Comparison of ENCODE assay signal across 1 cellular context in the genomic region with DNA sequence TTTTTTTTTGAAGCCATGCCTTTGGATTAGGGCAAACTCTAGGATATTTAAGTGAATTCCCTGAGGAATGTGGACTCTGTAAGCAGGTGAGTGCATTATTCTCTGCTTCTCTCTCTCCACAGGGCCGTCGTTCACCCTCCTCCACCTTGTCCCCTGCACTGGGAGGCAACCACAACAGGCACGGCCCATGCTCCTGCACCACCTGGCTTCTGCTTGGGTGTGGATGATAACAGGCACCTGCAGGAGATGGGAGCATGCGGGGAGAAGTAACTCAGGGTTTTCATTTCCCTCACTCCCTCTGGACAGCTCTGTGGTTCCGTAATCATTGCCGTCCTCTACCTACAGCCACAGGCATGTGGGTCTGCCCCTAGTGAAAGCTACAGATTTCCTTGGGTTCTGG.
TF ChIP-seq lines count a peak whose summit lies in the region.

No MANE protein-coding gene starts in this region.

TF ChIP-seq in GM23338, 12 proteins besides CTCF, POLR2A, EP300 and RAD21 (continued from another document):
- TF ChIP-seq, protein P1, sequence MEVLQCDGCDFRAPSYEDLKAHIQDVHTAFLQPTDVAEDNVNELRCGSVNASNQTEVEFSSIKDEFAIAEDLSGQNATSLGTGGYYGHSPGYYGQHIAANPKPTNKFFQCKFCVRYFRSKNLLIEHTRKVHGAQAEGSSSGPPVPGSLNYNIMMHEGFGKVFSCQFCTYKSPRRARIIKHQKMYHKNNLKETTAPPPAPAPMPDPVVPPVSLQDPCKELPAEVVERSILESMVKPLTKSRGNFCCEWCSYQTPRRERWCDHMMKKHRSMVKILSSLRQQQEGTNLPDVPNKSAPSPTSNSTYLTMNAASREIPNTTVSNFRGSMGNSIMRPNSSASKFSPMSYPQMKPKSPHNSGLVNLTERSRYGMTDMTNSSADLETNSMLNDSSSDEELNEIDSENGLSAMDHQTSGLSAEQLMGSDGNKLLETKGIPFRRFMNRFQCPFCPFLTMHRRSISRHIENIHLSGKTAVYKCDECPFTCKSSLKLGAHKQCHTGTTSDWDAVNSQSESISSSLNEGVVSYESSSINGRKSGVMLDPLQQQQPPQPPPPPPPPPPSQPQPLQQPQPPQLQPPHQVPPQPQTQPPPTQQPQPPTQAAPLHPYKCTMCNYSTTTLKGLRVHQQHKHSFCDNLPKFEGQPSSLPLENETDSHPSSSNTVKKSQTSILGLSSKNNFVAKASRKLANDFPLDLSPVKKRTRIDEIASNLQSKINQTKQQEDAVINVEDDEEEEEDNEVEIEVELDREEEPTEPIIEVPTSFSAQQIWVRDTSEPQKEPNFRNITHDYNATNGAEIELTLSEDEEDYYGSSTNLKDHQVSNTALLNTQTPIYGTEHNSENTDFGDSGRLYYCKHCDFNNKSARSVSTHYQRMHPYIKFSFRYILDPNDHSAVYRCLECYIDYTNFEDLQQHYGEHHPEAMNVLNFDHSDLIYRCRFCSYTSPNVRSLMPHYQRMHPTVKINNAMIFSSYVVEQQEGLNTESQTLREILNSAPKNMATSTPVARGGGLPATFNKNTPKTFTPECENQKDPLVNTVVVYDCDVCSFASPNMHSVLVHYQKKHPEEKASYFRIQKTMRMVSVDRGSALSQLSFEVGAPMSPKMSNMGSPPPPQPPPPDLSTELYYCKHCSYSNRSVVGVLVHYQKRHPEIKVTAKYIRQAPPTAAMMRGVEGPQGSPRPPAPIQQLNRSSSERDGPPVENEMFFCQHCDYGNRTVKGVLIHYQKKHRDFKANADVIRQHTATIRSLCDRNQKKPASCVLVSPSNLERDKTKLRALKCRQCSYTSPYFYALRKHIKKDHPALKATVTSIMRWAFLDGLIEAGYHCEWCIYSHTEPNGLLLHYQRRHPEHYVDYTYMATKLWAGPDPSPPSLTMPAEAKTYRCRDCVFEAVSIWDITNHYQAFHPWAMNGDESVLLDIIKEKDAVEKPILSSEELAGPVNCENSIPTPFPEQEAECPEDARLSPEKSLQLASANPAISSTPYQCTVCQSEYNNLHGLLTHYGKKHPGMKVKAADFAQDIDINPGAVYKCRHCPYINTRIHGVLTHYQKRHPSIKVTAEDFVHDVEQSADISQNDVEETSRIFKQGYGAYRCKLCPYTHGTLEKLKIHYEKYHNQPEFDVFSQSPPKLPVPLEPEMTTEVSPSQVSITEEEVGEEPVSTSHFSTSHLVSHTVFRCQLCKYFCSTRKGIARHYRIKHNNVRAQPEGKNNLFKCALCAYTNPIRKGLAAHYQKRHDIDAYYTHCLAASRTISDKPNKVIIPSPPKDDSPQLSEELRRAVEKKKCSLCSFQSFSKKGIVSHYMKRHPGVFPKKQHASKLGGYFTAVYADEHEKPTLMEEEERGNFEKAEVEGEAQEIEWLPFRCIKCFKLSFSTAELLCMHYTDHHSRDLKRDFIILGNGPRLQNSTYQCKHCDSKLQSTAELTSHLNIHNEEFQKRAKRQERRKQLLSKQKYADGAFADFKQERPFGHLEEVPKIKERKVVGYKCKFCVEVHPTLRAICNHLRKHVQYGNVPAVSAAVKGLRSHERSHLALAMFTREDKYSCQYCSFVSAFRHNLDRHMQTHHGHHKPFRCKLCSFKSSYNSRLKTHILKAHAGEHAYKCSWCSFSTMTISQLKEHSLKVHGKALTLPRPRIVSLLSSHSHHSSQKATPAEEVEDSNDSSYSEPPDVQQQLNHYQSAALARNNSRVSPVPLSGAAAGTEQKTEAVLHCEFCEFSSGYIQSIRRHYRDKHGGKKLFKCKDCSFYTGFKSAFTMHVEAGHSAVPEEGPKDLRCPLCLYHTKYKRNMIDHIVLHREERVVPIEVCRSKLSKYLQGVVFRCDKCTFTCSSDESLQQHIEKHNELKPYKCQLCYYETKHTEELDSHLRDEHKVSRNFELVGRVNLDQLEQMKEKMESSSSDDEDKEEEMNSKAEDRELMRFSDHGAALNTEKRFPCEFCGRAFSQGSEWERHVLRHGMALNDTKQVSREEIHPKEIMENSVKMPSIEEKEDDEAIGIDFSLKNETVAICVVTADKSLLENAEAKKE (CRISPR knock-in tag; IDR thresholded peaks at IDR 0.05), result no peak
- TF ChIP-seq JUNB (IDR thresholded peaks at IDR 0.05; ENCODE audit: unreplicated experiment), result no peak
- no peak for TF ChIP-seq EZH2phosphoT487 (IDR thresholded peaks at IDR 0.05; ENCODE audit: unreplicated experiment)
- TF ChIP-seq NANOG (IDR thresholded peaks at IDR 0.05; ENCODE audit: borderline replicate concordance), result no peak
- TF ChIP-seq, protein P2, sequence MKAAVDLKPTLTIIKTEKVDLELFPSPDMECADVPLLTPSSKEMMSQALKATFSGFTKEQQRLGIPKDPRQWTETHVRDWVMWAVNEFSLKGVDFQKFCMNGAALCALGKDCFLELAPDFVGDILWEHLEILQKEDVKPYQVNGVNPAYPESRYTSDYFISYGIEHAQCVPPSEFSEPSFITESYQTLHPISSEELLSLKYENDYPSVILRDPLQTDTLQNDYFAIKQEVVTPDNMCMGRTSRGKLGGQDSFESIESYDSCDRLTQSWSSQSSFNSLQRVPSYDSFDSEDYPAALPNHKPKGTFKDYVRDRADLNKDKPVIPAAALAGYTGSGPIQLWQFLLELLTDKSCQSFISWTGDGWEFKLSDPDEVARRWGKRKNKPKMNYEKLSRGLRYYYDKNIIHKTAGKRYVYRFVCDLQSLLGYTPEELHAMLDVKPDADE (IDR thresholded peaks at IDR 0.05), result no peak
